ENCODE assay signal across 9 cellular contexts in genomic region chr16:11354733-11355574, GRCh38. TPM values are rescaled to one million over a fixed set of nuclear protein-coding genes. Genes with fewer than 3 reads are reported as not detected.
DNase-seq lines count a peak whose midpoint lies in the region; ATAC-seq and TF ChIP-seq lines count a peak whose summit lies in the region.
"Had no signal": no experiment of that assay in that cellular context is flagged by ENCODE, and none has a peak within 500 bp of the region (broad histone marks: within the 10 kb centered on the region; RNA-seq: fewer than 3 reads in every experiment).

No MANE protein-coding gene starts in this region.

- ATAC-seq in GM21381 (IDR thresholded peaks at IDR 0.05; ENCODE audit: unreplicated experiment) = peak; percentile 58

- peaks cover 37% of the 10 kb centered on the region for H4K20me1 ChIP-seq in BLaER1

- H3K27me3 ChIP-seq in BLaER1 = 0 out of 2 replicates have a peak, but pooled peaks cover 3% of the 10 kb centered on the region
- no peaks in the 10 kb centered on the region for H3K27me3 ChIP-seq in right atrium auricular region

- peak; percentile 92 for DNase-seq in KBM-7
- peak in 2 of 3 experiments; percentile 54 to 62 for DNase-seq in activated CD8-positive, alpha-beta memory T cell treated with anti-CD3 and anti-CD28 coated beads for 48 hours (ENCODE audit: low read depth in 2 of 3, low spot score in 2 of 3)
- peak; percentile 84 to 88 (median 86) for DNase-seq in immature natural killer cell
- peak; percentile 73 for DNase-seq in stimulated activated naive CD4-positive, alpha-beta T cell treated with Interleukin-2 at 50 U/mL for 16 hours (lab: John Stamatoyannopoulos, UW)
- no peak for DNase-seq in COLO668 (lab: John Stamatoyannopoulos, UW; ENCODE audit: unreplicated experiment)
- DNase-seq in right atrium auricular region (ENCODE audit: low spot score) = no peak

- in situ Hi-C loops in KBM-7 (cut with MboI; ENCODE audit: low pct_unique_long_range_greater_than_20kb, low sequenced_read_pairs) = no loop called here

- H3K9me3 Mint-ChIP-seq in immature natural killer cell = no peaks in the 10 kb centered on the region

- H3K4me1 ChIP-seq in BLaER1 (peaks cover 79% of the 10 kb centered on the region), right atrium auricular region (peaks cover 0 to 45% of the 10 kb centered on the region in 2 donors)

- H3K4me3 Mint-ChIP-seq in immature natural killer cell = peak overlapping the region; percentile 55 to 83 (median 68)

- H3K27me3 Mint-ChIP-seq in immature natural killer cell (ENCODE audit: low read depth in 3 of 3) = peaks cover 36 to 55% (median 42%) of the 10 kb centered on the region in 3 donors

- H3K9ac ChIP-seq in BLaER1 = no peak overlapping the region; the same call in 1 of the 2 replicates

- H3K27ac ChIP-seq in BLaER1 (peak overlapping the region; percentile 51), right atrium auricular region (no peak overlapping the region)
- H3K27ac ChIP-seq: epithelial cell of prostate had no signal

- peaks cover 0 to 4% (median 4%) of the 10 kb centered on the region in 3 donors for H3K36me3 Mint-ChIP-seq in immature natural killer cell

- H3K4me2 ChIP-seq in BLaER1 = peak overlapping the region; percentile 85

- H3K9me3 ChIP-seq in BLaER1 (peaks cover 8% of the 10 kb centered on the region), right atrium auricular region (no peaks in the 10 kb centered on the region)

- TF ChIP-seq CTCF in right atrium auricular region (IDR thresholded peaks at IDR 0.05) = no peak

- peaks cover 16% of the 10 kb centered on the region for H3K36me3 ChIP-seq in BLaER1
- H3K36me3 ChIP-seq in right atrium auricular region = no peaks in the 10 kb centered on the region

- H3K4me3 ChIP-seq in BLaER1 = no peak overlapping the region; the same call in 1 of the 2 replicates
- H3K4me3 ChIP-seq in right atrium auricular region = no peak overlapping the region

- H3K4me1 Mint-ChIP-seq in immature natural killer cell = peaks cover 29 to 33% of the 10 kb centered on the region in 2 donors

- H3K27ac Mint-ChIP-seq in immature natural killer cell = peak overlapping the region; percentile 36 to 85 (median 70)

RNA-seq across cellular contexts. Expression of gene RMI2, which starts 9.7 kb away (rescaled TPM):
- polyA plus RNA-seq in immature natural killer cell = 1 to 10 TPM; 1.6 to 5.5 (median 5.2) TPM
- under 1 TPM in 1 of 2 donors, not detected in 1; 0.85 TPM for total RNA-seq in right atrium auricular region

Comparison
In these comparisons a context has a peak if more than half of its experiments do, and no peak if none do; other contexts are left out.
1. DNase-seq: peak in KBM-7 (single experiment), activated CD8-positive, alpha-beta memory T cell treated with anti-CD3 and anti-CD28 coated beads for 48 hours (2 of 3), immature natural killer cell (3 of 3) and stimulated activated naive CD4-positive, alpha-beta T cell treated with Interleukin-2 at 50 U/mL for 16 hours (single experiment); none in COLO668 (single experiment) and right atrium auricular region (single experiment).